In the genomic region with DNA sequence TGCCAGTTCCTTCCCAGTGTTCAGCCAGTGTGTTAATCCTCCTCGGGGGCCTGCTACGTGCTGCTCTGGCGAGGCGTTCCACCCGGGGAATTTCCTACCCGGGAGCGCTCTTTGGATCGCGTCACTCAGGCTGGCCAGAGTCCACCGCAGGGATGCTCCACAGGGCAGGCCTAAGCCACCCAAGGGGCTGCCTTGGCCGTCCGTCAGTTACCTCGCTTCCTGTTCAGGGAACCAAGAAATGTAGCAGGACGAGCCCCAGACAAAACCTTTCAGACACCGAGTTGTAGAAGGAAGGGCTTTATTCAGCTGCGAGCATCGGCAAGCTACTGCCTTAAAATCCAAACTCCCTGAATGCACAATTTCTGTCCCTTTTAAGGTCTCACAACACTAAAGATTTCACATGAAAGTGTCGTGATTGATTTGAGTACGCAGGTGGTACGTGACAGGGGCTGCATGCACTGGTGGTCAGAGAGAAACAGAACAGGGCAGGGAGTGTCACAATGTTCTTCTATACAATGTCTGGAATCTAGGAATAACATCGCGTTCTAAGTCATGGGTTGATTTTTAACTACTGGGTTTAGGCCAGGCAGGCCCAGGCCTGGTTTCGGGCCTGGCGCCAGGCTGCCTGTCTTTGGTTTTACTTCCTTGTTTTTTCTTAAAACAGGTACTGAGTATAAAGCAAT, we compare ENCODE assay signal across 1 cellular context.
TF ChIP-seq lines count a peak whose summit lies in the region.

No MANE protein-coding gene starts in this region.

TF ChIP-seq in HepG2, 621 proteins besides CTCF, POLR2A, EP300 and RAD21 (continued from another document and continues in another):
- TF ChIP-seq, protein P1, sequence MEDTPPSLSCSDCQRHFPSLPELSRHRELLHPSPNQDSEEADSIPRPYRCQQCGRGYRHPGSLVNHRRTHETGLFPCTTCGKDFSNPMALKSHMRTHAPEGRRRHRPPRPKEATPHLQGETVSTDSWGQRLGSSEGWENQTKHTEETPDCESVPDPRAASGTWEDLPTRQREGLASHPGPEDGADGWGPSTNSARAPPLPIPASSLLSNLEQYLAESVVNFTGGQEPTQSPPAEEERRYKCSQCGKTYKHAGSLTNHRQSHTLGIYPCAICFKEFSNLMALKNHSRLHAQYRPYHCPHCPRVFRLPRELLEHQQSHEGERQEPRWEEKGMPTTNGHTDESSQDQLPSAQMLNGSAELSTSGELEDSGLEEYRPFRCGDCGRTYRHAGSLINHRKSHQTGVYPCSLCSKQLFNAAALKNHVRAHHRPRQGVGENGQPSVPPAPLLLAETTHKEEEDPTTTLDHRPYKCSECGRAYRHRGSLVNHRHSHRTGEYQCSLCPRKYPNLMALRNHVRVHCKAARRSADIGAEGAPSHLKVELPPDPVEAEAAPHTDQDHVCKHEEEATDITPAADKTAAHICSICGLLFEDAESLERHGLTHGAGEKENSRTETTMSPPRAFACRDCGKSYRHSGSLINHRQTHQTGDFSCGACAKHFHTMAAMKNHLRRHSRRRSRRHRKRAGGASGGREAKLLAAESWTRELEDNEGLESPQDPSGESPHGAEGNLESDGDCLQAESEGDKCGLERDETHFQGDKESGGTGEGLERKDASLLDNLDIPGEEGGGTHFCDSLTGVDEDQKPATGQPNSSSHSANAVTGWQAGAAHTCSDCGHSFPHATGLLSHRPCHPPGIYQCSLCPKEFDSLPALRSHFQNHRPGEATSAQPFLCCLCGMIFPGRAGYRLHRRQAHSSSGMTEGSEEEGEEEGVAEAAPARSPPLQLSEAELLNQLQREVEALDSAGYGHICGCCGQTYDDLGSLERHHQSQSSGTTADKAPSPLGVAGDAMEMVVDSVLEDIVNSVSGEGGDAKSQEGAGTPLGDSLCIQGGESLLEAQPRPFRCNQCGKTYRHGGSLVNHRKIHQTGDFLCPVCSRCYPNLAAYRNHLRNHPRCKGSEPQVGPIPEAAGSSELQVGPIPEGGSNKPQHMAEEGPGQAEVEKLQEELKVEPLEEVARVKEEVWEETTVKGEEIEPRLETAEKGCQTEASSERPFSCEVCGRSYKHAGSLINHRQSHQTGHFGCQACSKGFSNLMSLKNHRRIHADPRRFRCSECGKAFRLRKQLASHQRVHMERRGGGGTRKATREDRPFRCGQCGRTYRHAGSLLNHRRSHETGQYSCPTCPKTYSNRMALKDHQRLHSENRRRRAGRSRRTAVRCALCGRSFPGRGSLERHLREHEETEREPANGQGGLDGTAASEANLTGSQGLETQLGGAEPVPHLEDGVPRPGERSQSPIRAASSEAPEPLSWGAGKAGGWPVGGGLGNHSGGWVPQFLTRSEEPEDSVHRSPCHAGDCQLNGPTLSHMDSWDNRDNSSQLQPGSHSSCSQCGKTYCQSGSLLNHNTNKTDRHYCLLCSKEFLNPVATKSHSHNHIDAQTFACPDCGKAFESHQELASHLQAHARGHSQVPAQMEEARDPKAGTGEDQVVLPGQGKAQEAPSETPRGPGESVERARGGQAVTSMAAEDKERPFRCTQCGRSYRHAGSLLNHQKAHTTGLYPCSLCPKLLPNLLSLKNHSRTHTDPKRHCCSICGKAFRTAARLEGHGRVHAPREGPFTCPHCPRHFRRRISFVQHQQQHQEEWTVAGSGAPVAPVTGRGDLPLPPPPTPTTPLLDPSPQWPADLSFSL (CRISPR knock-in tag; IDR thresholded peaks at IDR 0.05), result no peak
- TF ChIP-seq ZNF558 (CRISPR knock-in tag; IDR thresholded peaks at IDR 0.05; ENCODE audit: borderline replicate concordance) (no peak), ARHGAP35 (CRISPR knock-in tag; IDR thresholded peaks at IDR 0.05; ENCODE audit: borderline replicate concordance) (peak; percentile 20; the same call in 1 of the 2 replicates), ZFP82 (CRISPR knock-in tag; IDR thresholded peaks at IDR 0.05; ENCODE audit: borderline replicate concordance) (0 out of 2 replicates have a peak, but pooled peaks have one; percentile 41), ZBTB8A (CRISPR knock-in tag; IDR thresholded peaks at IDR 0.05; ENCODE audit: borderline replicate concordance, low read depth) (no peak), FIP1L1 (IDR thresholded peaks at IDR 0.05; ENCODE audit: borderline replicate concordance, insufficient read depth, low read depth, low read length) (no peak), ZSCAN22 (CRISPR knock-in tag; IDR thresholded peaks at IDR 0.05) (no peak), POGZ (CRISPR knock-in tag; IDR thresholded peaks at IDR 0.05) (peak; percentile 25; the same call in 1 of the 2 replicates), ZNF777 (CRISPR knock-in tag; IDR thresholded peaks at IDR 0.05) (no peak), ZSCAN21 (CRISPR knock-in tag; IDR thresholded peaks at IDR 0.05; ENCODE audit: borderline replicate concordance) (no peak; the same call in 1 of the 2 replicates), SKI (IDR thresholded peaks at IDR 0.05; ENCODE audit: partially characterized antibody) (no peak), GATA4 (IDR thresholded peaks at IDR 0.05; ENCODE audit: borderline replicate concordance, low read depth) (peak; percentile 67; the same call in 1 of the 2 replicates), ZNF143 (CRISPR knock-in tag; IDR thresholded peaks at IDR 0.05) (no peak), ZNF10 (CRISPR knock-in tag; IDR thresholded peaks at IDR 0.05; ENCODE audit: borderline replicate concordance, low read depth) (no peak), YEATS4 (CRISPR knock-in tag; IDR thresholded peaks at IDR 0.05; ENCODE audit: borderline replicate concordance) (peak; percentile 71; the same call in 1 of the 2 replicates), GATAD1 (CRISPR knock-in tag; IDR thresholded peaks at IDR 0.05) (peak; percentile 31; the same call in 1 of the 2 replicates), CEBPG (CRISPR knock-in tag; IDR thresholded peaks at IDR 0.05) (peak; percentile 15; the same call in 1 of the 2 replicates), ATAD3A (CRISPR knock-in tag; IDR thresholded peaks at IDR 0.05) (no peak), KDM5B (CRISPR knock-in tag; IDR thresholded peaks at IDR 0.05; ENCODE audit: borderline replicate concordance) (peak; percentile 88; the same call in 1 of the 2 replicates), RFXAP (CRISPR knock-in tag; IDR thresholded peaks at IDR 0.05; ENCODE audit: borderline replicate concordance) (no peak), KMT2B (CRISPR knock-in tag; IDR thresholded peaks at IDR 0.05) (peak; percentile 80), GABPA (IDR thresholded peaks at IDR 0.05; ENCODE audit: low read depth, low read length) (0 out of 2 replicates have a peak, but pooled peaks have one; percentile 14), GABPA (CRISPR knock-in tag; IDR thresholded peaks at IDR 0.05; ENCODE audit: low read depth) (peak; percentile 62), KAT8 (CRISPR knock-in tag; IDR thresholded peaks at IDR 0.05) (peak; percentile 81), ZNF557 (CRISPR knock-in tag; IDR thresholded peaks at IDR 0.05) (no peak), FOSL1 (CRISPR knock-in tag; IDR thresholded peaks at IDR 0.05; ENCODE audit: borderline replicate concordance) (no peak), MEF2D (CRISPR knock-in tag; IDR thresholded peaks at IDR 0.05) (peak; percentile 93), TGIF2 (CRISPR knock-in tag; IDR thresholded peaks at IDR 0.05) (peak; percentile 39; the same call in 1 of the 2 replicates), ZNF350 (CRISPR knock-in tag; IDR thresholded peaks at IDR 0.05; ENCODE audit: borderline replicate concordance, low read depth) (peak; percentile 81; the same call in 1 of the 2 replicates), HOXA7 (CRISPR knock-in tag; IDR thresholded peaks at IDR 0.05) (no peak), ZNF547 (CRISPR knock-in tag; IDR thresholded peaks at IDR 0.05) (0 out of 2 replicates have a peak, but pooled peaks have one; percentile 69), SYNCRIP (IDR thresholded peaks at IDR 0.05; ENCODE audit: insufficient read depth, low read depth, low read length) (no peak), CHD2 (IDR thresholded peaks at IDR 0.05; ENCODE audit: low read depth, low read length) (no peak), ZNF737 (CRISPR knock-in tag; IDR thresholded peaks at IDR 0.05; ENCODE audit: borderline replicate concordance) (no peak), MYC (CRISPR knock-in tag; IDR thresholded peaks at IDR 0.05; ENCODE audit: borderline replicate concordance) (peak; percentile 82; the same call in 1 of the 2 replicates)
- TF ChIP-seq, protein P2, sequence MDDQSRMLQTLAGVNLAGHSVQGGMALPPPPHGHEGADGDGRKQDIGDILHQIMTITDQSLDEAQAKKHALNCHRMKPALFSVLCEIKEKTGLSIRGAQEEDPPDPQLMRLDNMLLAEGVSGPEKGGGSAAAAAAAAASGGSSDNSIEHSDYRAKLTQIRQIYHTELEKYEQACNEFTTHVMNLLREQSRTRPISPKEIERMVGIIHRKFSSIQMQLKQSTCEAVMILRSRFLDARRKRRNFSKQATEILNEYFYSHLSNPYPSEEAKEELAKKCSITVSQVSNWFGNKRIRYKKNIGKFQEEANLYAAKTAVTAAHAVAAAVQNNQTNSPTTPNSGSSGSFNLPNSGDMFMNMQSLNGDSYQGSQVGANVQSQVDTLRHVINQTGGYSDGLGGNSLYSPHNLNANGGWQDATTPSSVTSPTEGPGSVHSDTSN (CRISPR knock-in tag; IDR thresholded peaks at IDR 0.05; ENCODE audit: borderline replicate concordance), result no peak
- TF ChIP-seq, protein P3, sequence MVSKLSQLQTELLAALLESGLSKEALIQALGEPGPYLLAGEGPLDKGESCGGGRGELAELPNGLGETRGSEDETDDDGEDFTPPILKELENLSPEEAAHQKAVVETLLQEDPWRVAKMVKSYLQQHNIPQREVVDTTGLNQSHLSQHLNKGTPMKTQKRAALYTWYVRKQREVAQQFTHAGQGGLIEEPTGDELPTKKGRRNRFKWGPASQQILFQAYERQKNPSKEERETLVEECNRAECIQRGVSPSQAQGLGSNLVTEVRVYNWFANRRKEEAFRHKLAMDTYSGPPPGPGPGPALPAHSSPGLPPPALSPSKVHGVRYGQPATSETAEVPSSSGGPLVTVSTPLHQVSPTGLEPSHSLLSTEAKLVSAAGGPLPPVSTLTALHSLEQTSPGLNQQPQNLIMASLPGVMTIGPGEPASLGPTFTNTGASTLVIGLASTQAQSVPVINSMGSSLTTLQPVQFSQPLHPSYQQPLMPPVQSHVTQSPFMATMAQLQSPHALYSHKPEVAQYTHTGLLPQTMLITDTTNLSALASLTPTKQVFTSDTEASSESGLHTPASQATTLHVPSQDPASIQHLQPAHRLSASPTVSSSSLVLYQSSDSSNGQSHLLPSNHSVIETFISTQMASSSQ (IDR thresholded peaks at IDR 0.05; ENCODE audit: low read depth), result peak; percentile 57
- TF ChIP-seq, protein P3 (CRISPR knock-in tag; IDR thresholded peaks at IDR 0.05; ENCODE audit: borderline replicate concordance), result peak; percentile 82; the same call in 1 of the 2 replicates
- TF ChIP-seq, protein P4, sequence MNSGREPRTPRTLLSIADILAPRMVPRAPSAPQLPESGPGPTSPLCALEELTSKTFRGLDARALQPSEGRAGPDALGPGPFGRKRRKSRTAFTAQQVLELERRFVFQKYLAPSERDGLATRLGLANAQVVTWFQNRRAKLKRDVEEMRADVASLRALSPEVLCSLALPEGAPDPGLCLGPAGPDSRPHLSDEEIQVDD (CRISPR knock-in tag; IDR thresholded peaks at IDR 0.05; ENCODE audit: borderline replicate concordance), result no peak; the same call in 1 of the 2 replicates
- TF ChIP-seq, protein P5, sequence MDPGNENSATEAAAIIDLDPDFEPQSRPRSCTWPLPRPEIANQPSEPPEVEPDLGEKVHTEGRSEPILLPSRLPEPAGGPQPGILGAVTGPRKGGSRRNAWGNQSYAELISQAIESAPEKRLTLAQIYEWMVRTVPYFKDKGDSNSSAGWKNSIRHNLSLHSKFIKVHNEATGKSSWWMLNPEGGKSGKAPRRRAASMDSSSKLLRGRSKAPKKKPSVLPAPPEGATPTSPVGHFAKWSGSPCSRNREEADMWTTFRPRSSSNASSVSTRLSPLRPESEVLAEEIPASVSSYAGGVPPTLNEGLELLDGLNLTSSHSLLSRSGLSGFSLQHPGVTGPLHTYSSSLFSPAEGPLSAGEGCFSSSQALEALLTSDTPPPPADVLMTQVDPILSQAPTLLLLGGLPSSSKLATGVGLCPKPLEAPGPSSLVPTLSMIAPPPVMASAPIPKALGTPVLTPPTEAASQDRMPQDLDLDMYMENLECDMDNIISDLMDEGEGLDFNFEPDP (CRISPR knock-in tag; conservative IDR thresholded peaks at IDR 0.05), result no peak
- TF ChIP-seq, protein P6, sequence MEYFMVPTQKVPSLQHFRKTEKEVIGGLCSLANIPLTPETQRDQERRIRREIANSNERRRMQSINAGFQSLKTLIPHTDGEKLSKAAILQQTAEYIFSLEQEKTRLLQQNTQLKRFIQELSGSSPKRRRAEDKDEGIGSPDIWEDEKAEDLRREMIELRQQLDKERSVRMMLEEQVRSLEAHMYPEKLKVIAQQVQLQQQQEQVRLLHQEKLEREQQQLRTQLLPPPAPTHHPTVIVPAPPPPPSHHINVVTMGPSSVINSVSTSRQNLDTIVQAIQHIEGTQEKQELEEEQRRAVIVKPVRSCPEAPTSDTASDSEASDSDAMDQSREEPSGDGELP (IDR thresholded peaks at IDR 0.05; ENCODE audit: borderline replicate concordance, low read depth), result peak; percentile 21
- TF ChIP-seq, protein P7, sequence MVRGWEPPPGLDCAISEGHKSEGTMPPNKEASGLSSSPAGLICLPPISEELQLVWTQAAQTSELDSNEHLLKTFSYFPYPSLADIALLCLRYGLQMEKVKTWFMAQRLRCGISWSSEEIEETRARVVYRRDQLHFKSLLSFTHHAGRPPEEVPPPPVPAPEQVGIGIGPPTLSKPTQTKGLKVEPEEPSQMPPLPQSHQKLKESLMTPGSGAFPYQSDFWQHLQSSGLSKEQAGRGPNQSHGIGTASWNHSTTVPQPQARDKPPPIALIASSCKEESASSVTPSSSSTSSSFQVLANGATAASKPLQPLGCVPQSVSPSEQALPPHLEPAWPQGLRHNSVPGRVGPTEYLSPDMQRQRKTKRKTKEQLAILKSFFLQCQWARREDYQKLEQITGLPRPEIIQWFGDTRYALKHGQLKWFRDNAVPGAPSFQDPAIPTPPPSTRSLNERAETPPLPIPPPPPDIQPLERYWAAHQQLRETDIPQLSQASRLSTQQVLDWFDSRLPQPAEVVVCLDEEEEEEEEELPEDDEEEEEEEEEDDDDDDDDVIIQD (CRISPR knock-in tag; IDR thresholded peaks at IDR 0.05; ENCODE audit: low read depth), result peak; percentile 32; the same call in 1 of the 2 replicates
- TF ChIP-seq, protein P8, sequence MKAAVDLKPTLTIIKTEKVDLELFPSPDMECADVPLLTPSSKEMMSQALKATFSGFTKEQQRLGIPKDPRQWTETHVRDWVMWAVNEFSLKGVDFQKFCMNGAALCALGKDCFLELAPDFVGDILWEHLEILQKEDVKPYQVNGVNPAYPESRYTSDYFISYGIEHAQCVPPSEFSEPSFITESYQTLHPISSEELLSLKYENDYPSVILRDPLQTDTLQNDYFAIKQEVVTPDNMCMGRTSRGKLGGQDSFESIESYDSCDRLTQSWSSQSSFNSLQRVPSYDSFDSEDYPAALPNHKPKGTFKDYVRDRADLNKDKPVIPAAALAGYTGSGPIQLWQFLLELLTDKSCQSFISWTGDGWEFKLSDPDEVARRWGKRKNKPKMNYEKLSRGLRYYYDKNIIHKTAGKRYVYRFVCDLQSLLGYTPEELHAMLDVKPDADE (CRISPR knock-in tag; IDR thresholded peaks at IDR 0.05), result no peak
